Comparison of ENCODE assay signal across 16 cellular contexts in the genomic region with DNA sequence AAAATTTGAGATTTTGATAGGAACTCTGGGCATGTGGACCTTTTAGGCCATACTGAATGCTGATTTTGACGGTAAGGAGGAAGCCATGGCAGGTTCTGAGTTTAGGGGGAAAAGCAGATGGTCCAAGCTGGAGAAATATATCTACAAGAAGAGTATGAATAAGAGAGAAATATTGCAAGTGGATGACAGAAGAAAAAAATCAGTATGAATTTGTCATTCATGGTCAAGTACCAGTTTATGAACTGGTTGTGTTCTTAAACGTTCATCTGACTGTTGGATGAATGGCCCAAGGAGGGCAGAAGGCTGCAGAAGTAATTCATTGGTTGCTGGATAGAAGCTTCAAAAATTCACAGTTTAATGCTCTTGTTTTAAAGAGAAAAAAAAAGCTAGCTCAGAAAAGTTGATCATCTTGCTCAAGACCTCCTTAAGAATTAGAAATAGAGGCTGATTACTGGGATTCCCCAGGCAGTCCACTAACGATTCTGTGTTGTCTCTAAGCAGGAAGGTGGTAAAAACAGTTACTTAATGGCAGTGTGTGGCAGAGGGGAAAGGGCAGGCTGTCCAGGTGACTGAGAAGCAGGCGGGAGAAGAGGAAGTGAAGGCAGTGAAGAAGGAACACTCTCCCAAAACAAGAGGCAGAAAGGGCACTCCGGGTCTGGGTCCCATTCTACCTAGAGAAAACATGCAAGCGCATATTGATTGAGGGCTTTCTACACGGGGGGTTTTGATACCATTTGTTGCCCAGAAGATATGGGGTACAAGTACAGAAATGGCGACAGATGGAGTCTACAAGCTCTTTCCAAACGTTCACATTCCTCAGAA. TPM values are rescaled to one million over a fixed set of nuclear protein-coding genes. Genes with fewer than 3 reads are reported as not detected.
DNase-seq lines count a peak whose midpoint lies in the region; ATAC-seq and TF ChIP-seq lines count a peak whose summit lies in the region.
"Had no signal": no experiment of that assay in that cellular context is flagged by ENCODE, and none has a peak within 500 bp of the region (broad histone marks: within the 10 kb centered on the region; RNA-seq: fewer than 3 reads in every experiment).

No MANE protein-coding gene starts in this region.

- DNase-seq in CD1c-positive myeloid dendritic cell (ENCODE audit: extremely low spot score) = peak; percentile 52
- DNase-seq in GM12865 (ENCODE audit: low read depth) = peak; percentile 74
- no peak for DNase-seq in T-cell
- no peak for DNase-seq in mesendoderm
- DNase-seq in vagina (ENCODE audit: extremely low spot score in 2 of 2) = no peak
- no peak for DNase-seq in foreskin melanocyte
- no peak for DNase-seq in lower leg skin (ENCODE audit: low spot score in 2 of 2)
- DNase-seq: dermis blood vessel endothelial cell; gastrocnemius medialis; HFFc6; Kasumi-1; NCI-H226; stimulated activated CD4-positive, alpha-beta T cell treated with anti-CD3 and anti-CD28 coated beads, Interleukin-4, amount 100 ng/mL, for 1 hour had no signal

- no peaks in the 10 kb centered on the region for H3K9me3 Mint-ChIP-seq in T-cell

- no peak for TF ChIP-seq POLR2A in vagina (IDR thresholded peaks at IDR 0.05)
- no peak for TF ChIP-seq POLR2A in lower leg skin (IDR thresholded peaks at IDR 0.05)

- intact Hi-C loops in vagina (cut with DNase I) (no loop called here), lower leg skin (cut with DNase I; ENCODE audit: low total_unique reads) (no loop called here)

- no peak overlapping the region for H2BK120ac ChIP-seq in mesendoderm (ENCODE audit: low read depth, low read length)

- H3K4ac ChIP-seq in mesendoderm (ENCODE audit: low read depth, low read length) = no peak overlapping the region

- H3K4me1 ChIP-seq in mesendoderm (ENCODE audit: control insufficient read depth, low read depth, low read length) = no peaks in the 10 kb centered on the region
- peaks cover 24% of the 10 kb centered on the region for H3K4me1 ChIP-seq in vagina
- H3K4me1 ChIP-seq: prostate gland had no signal

- no peaks in the 10 kb centered on the region for H3K36me3 Mint-ChIP-seq in T-cell

- peak overlapping the region; percentile 86 for H3K4me3 ChIP-seq in GM12865 (ENCODE audit: low read depth, low read length)
- peak overlapping the region; percentile 5 for H3K4me3 ChIP-seq in mesendoderm (ENCODE audit: low read length)
- no peak overlapping the region for H3K4me3 ChIP-seq in vagina
- no peak overlapping the region for H3K4me3 ChIP-seq in lower leg skin (ENCODE audit: low read depth, poor library complexity, severe bottlenecking)

- H3K4me2 ChIP-seq in mesendoderm (ENCODE audit: low read length) = no peak overlapping the region

- no CpG with 5 or more reads among the region's 9 CpGs for WGBS in mesendoderm (ENCODE audit: extremely low coverage, insufficient coverage, low lambda C conversion rate)
- 78% methylated on average over 9 of the region's 9 CpGs for WGBS in lower leg skin, 2 donors

- ATAC-seq in T-cell (replicated peaks in 1 of 4) = no peak
- ATAC-seq in HG03521 (IDR thresholded peaks at IDR 0.05; ENCODE audit: unreplicated experiment) = no peak
- ATAC-seq: gastrocnemius medialis, left colon had no signal

- H4K5ac ChIP-seq in mesendoderm (ENCODE audit: low read length) = no peak overlapping the region

- no peak overlapping the region for H3K18ac ChIP-seq in mesendoderm (ENCODE audit: low read length)

- peak overlapping the region; percentile 69 to 78 (median 69) for H3K4me3 Mint-ChIP-seq in T-cell

- CTCF ChIA-PET in T-cell (lab: Charles Lee) = no interaction called here

- H3K79me1 ChIP-seq in mesendoderm (ENCODE audit: low read length) = peaks cover 2% of the 10 kb centered on the region

- H2BK15ac ChIP-seq in mesendoderm (replicated peaks; ENCODE audit: low read depth) = no peak overlapping the region

- POLR2A ChIA-PET in T-cell (lab: Charles Lee) = interaction anchor here in 1 of 2 donors (0.7 kb wide), 2 partner anchors 32 to 97 kb away, joined by 3 to 5 read pairs; no protein-coding TSS in a partner anchor

- no peak overlapping the region for H3K23ac ChIP-seq in mesendoderm (ENCODE audit: low read length)

- H3K27ac Mint-ChIP-seq in T-cell = peak overlapping the region; percentile 23 to 88

- H3K56ac ChIP-seq in mesendoderm (ENCODE audit: low read length) = no peak overlapping the region

- TF ChIP-seq CTCF in GM12865 (IDR thresholded peaks at IDR 0.05; ENCODE audit: insufficient read depth, low read depth, low read length, missing control alignments) (no peak), vagina (IDR thresholded peaks at IDR 0.05) (no peak), lower leg skin (IDR thresholded peaks at IDR 0.05) (no peak)

- H4K8ac ChIP-seq in mesendoderm (ENCODE audit: low read depth, low read length) = no peak overlapping the region

- no peak overlapping the region for H2AK5ac ChIP-seq in mesendoderm (ENCODE audit: low read length)

- H3K9me3 ChIP-seq in vagina = no peaks in the 10 kb centered on the region
- H3K9me3 ChIP-seq: gastrocnemius medialis, prostate gland had no signal

- H3K27ac ChIP-seq in mesendoderm (ENCODE audit: low read depth, low read length) (no peak overlapping the region), vagina (no peak overlapping the region)

- H3K27me3 ChIP-seq in mesendoderm (ENCODE audit: insufficient read depth, low read length, poor library complexity) = no peaks in the 10 kb centered on the region
- no peaks in the 10 kb centered on the region for H3K27me3 ChIP-seq in vagina
- H3K27me3 ChIP-seq: gastrocnemius medialis had no signal

- no peak overlapping the region for H3K9ac ChIP-seq in mesendoderm (ENCODE audit: low read length)

- no peaks in the 10 kb centered on the region for H3K79me2 ChIP-seq in mesendoderm (ENCODE audit: control insufficient read depth, insufficient read depth, low read length)

- no peaks in the 10 kb centered on the region for H3K27me3 Mint-ChIP-seq in T-cell

- peaks cover 37 to 61% (median 37%) of the 10 kb centered on the region in 3 donors for H3K4me1 Mint-ChIP-seq in T-cell

- H3K36me3 ChIP-seq in mesendoderm (ENCODE audit: control insufficient read depth, insufficient read depth, low read length) (no peaks in the 10 kb centered on the region), vagina (no peaks in the 10 kb centered on the region)
- H3K36me3 ChIP-seq: gastrocnemius medialis, prostate gland had no signal

- no peak overlapping the region for H2BK5ac ChIP-seq in mesendoderm (ENCODE audit: low read length)

RNA-seq across cellular contexts. Expression of a gene that starts 2.0 kb away (rescaled TPM):
- total RNA-seq in T-cell (10 to 100 TPM; 32.0 to 52.4 (median 42.1) TPM), vagina (57.5 TPM), lower leg skin (10 to 100 TPM; 53.2 to 81.1 (median 63.4) TPM)
- polyA plus RNA-seq in mesendoderm (2013, experiment 1 of 2) = 16.9 TPM
- 17.6 TPM for polyA plus RNA-seq in mesendoderm (2013, experiment 2 of 2)

Comparison
In these comparisons a context has a peak if more than half of its experiments do, and no peak if none do; other contexts are left out.
1. DNase-seq: peak in CD1c-positive myeloid dendritic cell (single experiment) and GM12865 (single experiment); none in T-cell (0 of 34), mesendoderm (single experiment), vagina (0 of 2), foreskin melanocyte (single experiment) and lower leg skin (0 of 2).
2. H3K4me3 ChIP-seq: peak in GM12865 (single experiment) and mesendoderm (single experiment); none in vagina (0 of 2) and lower leg skin (single experiment).